In the genomic region with DNA sequence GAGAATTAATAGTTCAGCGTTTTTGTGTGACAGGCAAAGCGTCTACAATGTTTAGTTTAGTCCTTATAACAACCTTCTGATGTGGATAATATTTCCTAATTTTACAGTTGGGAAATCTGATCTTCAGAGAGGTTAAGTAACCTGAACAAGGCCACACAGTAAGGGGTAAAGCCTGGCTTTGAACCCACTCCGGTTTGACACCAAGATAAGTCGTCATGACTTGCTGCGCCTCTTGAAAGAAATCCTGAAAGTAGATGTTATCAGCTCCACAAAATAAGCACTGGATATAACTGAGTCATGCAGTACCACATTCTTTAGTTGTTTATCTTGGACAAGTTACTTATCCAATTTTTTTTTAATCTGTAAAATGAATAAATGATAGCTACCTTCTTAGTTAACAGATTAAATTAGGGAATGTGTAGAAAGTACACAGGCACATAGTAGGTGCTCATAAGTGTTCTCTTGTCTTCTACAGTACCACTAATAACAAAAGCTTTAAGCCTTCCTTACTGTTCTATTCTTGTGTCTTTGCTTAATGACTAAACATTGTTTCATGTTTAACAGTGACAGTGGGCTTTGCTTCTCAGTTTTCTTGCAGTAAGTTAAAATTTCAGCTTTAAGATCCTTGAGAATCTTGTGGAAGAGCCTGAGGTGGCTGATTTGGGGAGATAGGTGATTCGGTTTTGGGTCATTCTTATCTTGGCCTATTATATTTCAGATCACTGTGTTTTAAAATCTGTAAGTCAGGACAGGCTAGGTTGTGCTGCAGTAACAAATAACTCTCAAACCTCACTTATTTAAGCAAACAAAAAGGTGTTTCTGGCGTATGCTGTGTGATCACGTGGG, we compare ENCODE assay signal across 9 cellular contexts. TPM values are rescaled to one million over a fixed set of nuclear protein-coding genes. Genes with fewer than 3 reads are reported as not detected.
DNase-seq lines count a peak whose midpoint lies in the region; ATAC-seq and TF ChIP-seq lines count a peak whose summit lies in the region.
"Had no signal": no experiment of that assay in that cellular context is flagged by ENCODE, and none has a peak within 500 bp of the region (broad histone marks: within the 10 kb centered on the region; RNA-seq: fewer than 3 reads in every experiment).

No MANE protein-coding gene starts in this region.

- intact Hi-C loops in activated CD4-positive, alpha-beta T cell treated with anti-CD3 and anti-CD28 coated beads for 36 hours (cut with DNase I, micrococcal nuclease): loop anchor here (5.0 to 10.0 kb wide), 5 partner anchors 282 to 1698 kb away; a partner anchor contains a TSS

- H3K27ac ChIP-seq in smooth muscle cell (ENCODE audit: low read depth): peak overlapping the region; percentile 100

- peaks cover 23% of the 10 kb centered on the region for H3K4me1 ChIP-seq in smooth muscle cell (ENCODE audit: low read depth)

- no peaks in the 10 kb centered on the region for H3K27me3 Mint-ChIP-seq in activated CD4-positive, alpha-beta T cell treated with anti-CD3 and anti-CD28 coated beads for 36 hours
- H3K27me3 Mint-ChIP-seq in T-helper 17 cell: no peaks in the 10 kb centered on the region

- no peaks in the 10 kb centered on the region for H3K9me3 ChIP-seq in T-helper 17 cell (ENCODE audit: control insufficient read depth, low read length, poor library complexity, severe bottlenecking)
- no peaks in the 10 kb centered on the region for H3K9me3 ChIP-seq in smooth muscle cell (replicated peaks; ENCODE audit: low read depth)

- 41% methylated on average over 8 of the region's 8 CpGs for WGBS in smooth muscle cell (ENCODE audit: low lambda C conversion rate)

- peak overlapping the region; percentile 95 for H3K9ac ChIP-seq in smooth muscle cell (ENCODE audit: low read depth)

- peaks cover 47% of the 10 kb centered on the region for H3K4me1 Mint-ChIP-seq in activated CD4-positive, alpha-beta T cell treated with anti-CD3 and anti-CD28 coated beads for 36 hours
- H3K4me1 Mint-ChIP-seq in T-helper 17 cell: peaks cover 23% of the 10 kb centered on the region

- DNase-seq in activated CD4-positive, alpha-beta T cell treated with anti-CD3 and anti-CD28 coated beads for 36 hours: no peak
- DNase-seq in activated CD4-positive, alpha-beta T cell treated with anti-CD3 and anti-CD28 coated beads for 4 hours: no peak
- DNase-seq in T-helper 17 cell (no peak), fibroblast of pulmonary artery (ENCODE audit: low read depth) (peak; percentile 76), smooth muscle cell (lab: John Stamatoyannopoulos, UW; ENCODE audit: unreplicated experiment) (no peak), NCI-H510A treated with DMSO at 0.1 percent for 48 hours (lab: John Stamatoyannopoulos, UW) (no peak)
- DNase-seq in NK-92 treated with Interleukin-12 subunit alpha and Interleukin-12 subunit beta, amount 100 ng/mL, for 24 hours (lab: John Stamatoyannopoulos, UW): no peak
- DNase-seq: NCI-H187 treated with DMSO at 0.1 percent for 48 hours had no signal

- H4K20me1 ChIP-seq in smooth muscle cell (ENCODE audit: low read depth): peaks cover 15% of the 10 kb centered on the region

- H3K4me3 ChIP-seq in fibroblast of pulmonary artery (replicated peaks; ENCODE audit: low read depth, low read length) (peak overlapping the region; percentile 87), smooth muscle cell (peak overlapping the region; percentile 88)

- peak overlapping the region; percentile 47 for H3K27ac Mint-ChIP-seq in activated CD4-positive, alpha-beta T cell treated with anti-CD3 and anti-CD28 coated beads for 36 hours
- peak overlapping the region; percentile 8 for H3K27ac Mint-ChIP-seq in T-helper 17 cell

- H3F3A ChIP-seq in smooth muscle cell (ENCODE audit: low read depth): peaks cover 15% of the 10 kb centered on the region

- H3K4me2 ChIP-seq in smooth muscle cell: peak overlapping the region; percentile 94

- peaks cover 66% of the 10 kb centered on the region for H3K36me3 Mint-ChIP-seq in activated CD4-positive, alpha-beta T cell treated with anti-CD3 and anti-CD28 coated beads for 36 hours (ENCODE audit: low read depth)
- peaks cover 14% of the 10 kb centered on the region for H3K36me3 Mint-ChIP-seq in T-helper 17 cell (ENCODE audit: low read depth)

- H3K9me3 Mint-ChIP-seq in activated CD4-positive, alpha-beta T cell treated with anti-CD3 and anti-CD28 coated beads for 36 hours (ENCODE audit: low read depth): peaks cover 10% of the 10 kb centered on the region

- CTCF ChIA-PET in activated CD4-positive, alpha-beta T cell treated with anti-CD3 and anti-CD28 coated beads for 36 hours (lab: Charles Lee): interaction anchor here (0.6 to 1.5 kb wide), 7 partner anchors 9 to 359 kb away, joined by 3 to 4 read pairs (median 3); no protein-coding TSS in a partner anchor

- no peak overlapping the region for H2AFZ ChIP-seq in smooth muscle cell (ENCODE audit: low read depth)

- no peak for TF ChIP-seq CTCF in fibroblast of pulmonary artery (IDR thresholded peaks at IDR 0.05; ENCODE audit: low read length, missing control alignments)
- no peak for TF ChIP-seq CTCF in smooth muscle cell (IDR thresholded peaks at IDR 0.05; ENCODE audit: borderline replicate concordance, insufficient read depth, poor library complexity, severe bottlenecking)

- H3K4me3 Mint-ChIP-seq in activated CD4-positive, alpha-beta T cell treated with anti-CD3 and anti-CD28 coated beads for 36 hours: peak overlapping the region; percentile 96
- peak overlapping the region; percentile 96 for H3K4me3 Mint-ChIP-seq in T-helper 17 cell

- ATAC-seq in activated CD4-positive, alpha-beta T cell treated with anti-CD3 and anti-CD28 coated beads for 36 hours: no peak
- ATAC-seq in T-helper 17 cell (no peak), GM19397 (IDR thresholded peaks at IDR 0.05; ENCODE audit: unreplicated experiment) (no peak)

- POLR2A ChIA-PET in activated CD4-positive, alpha-beta T cell treated with anti-CD3 and anti-CD28 coated beads for 36 hours (lab: Charles Lee): interaction anchor here (0.6 to 2.5 kb wide), 4 partner anchors 23 to 302 kb away, joined by 3 to 11 read pairs (median 4); no protein-coding TSS in a partner anchor

- H3K79me2 ChIP-seq in smooth muscle cell (ENCODE audit: low read depth): peaks cover 56% of the 10 kb centered on the region

- peaks cover 9% of the 10 kb centered on the region for H3K36me3 ChIP-seq in smooth muscle cell (ENCODE audit: low read depth)

- H3K27me3 ChIP-seq in smooth muscle cell (ENCODE audit: low read depth): no peaks in the 10 kb centered on the region

RNA-seq across cellular contexts. Expression of a gene that starts 2.1 kb away (rescaled TPM):
- 10 to 100 TPM; 45.9 to 71.6 TPM for total RNA-seq in activated CD4-positive, alpha-beta T cell treated with anti-CD3 and anti-CD28 coated beads for 36 hours
- total RNA-seq in T-helper 17 cell: 10 to 100 TPM; 63.4 to 70.0 TPM
- total RNA-seq in smooth muscle cell: 51.9 and 58.8 TPM in 2 replicates
- polyA plus RNA-seq in smooth muscle cell: 6.8 and 8.0 TPM in 2 replicates
